Comparison of ENCODE assay signal across 1 cellular context in the genomic region with DNA sequence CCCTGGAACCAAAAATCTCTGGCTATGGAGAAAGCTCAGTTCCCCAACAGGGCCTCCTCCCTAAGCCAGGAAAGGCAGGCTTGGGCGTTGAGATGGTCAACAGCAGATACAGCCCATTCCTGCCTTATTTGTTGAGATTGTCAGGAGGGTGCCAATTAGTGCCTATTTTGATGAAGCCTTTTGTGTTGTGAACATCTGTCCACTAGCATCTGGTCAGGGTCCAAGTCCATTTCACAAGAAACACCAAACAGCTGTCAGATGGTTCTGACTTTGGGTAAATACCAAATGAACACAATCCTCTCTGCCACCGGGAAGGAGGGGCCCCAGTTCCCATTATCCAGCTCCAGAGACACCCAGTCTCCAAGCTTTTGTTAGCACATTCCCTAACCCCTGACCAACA.
TF ChIP-seq lines count a peak whose summit lies in the region.

No MANE protein-coding gene starts in this region.

TF ChIP-seq in GM23338, 12 proteins besides CTCF, POLR2A, EP300 and RAD21 (continued from another document):
- TF ChIP-seq, protein P1, sequence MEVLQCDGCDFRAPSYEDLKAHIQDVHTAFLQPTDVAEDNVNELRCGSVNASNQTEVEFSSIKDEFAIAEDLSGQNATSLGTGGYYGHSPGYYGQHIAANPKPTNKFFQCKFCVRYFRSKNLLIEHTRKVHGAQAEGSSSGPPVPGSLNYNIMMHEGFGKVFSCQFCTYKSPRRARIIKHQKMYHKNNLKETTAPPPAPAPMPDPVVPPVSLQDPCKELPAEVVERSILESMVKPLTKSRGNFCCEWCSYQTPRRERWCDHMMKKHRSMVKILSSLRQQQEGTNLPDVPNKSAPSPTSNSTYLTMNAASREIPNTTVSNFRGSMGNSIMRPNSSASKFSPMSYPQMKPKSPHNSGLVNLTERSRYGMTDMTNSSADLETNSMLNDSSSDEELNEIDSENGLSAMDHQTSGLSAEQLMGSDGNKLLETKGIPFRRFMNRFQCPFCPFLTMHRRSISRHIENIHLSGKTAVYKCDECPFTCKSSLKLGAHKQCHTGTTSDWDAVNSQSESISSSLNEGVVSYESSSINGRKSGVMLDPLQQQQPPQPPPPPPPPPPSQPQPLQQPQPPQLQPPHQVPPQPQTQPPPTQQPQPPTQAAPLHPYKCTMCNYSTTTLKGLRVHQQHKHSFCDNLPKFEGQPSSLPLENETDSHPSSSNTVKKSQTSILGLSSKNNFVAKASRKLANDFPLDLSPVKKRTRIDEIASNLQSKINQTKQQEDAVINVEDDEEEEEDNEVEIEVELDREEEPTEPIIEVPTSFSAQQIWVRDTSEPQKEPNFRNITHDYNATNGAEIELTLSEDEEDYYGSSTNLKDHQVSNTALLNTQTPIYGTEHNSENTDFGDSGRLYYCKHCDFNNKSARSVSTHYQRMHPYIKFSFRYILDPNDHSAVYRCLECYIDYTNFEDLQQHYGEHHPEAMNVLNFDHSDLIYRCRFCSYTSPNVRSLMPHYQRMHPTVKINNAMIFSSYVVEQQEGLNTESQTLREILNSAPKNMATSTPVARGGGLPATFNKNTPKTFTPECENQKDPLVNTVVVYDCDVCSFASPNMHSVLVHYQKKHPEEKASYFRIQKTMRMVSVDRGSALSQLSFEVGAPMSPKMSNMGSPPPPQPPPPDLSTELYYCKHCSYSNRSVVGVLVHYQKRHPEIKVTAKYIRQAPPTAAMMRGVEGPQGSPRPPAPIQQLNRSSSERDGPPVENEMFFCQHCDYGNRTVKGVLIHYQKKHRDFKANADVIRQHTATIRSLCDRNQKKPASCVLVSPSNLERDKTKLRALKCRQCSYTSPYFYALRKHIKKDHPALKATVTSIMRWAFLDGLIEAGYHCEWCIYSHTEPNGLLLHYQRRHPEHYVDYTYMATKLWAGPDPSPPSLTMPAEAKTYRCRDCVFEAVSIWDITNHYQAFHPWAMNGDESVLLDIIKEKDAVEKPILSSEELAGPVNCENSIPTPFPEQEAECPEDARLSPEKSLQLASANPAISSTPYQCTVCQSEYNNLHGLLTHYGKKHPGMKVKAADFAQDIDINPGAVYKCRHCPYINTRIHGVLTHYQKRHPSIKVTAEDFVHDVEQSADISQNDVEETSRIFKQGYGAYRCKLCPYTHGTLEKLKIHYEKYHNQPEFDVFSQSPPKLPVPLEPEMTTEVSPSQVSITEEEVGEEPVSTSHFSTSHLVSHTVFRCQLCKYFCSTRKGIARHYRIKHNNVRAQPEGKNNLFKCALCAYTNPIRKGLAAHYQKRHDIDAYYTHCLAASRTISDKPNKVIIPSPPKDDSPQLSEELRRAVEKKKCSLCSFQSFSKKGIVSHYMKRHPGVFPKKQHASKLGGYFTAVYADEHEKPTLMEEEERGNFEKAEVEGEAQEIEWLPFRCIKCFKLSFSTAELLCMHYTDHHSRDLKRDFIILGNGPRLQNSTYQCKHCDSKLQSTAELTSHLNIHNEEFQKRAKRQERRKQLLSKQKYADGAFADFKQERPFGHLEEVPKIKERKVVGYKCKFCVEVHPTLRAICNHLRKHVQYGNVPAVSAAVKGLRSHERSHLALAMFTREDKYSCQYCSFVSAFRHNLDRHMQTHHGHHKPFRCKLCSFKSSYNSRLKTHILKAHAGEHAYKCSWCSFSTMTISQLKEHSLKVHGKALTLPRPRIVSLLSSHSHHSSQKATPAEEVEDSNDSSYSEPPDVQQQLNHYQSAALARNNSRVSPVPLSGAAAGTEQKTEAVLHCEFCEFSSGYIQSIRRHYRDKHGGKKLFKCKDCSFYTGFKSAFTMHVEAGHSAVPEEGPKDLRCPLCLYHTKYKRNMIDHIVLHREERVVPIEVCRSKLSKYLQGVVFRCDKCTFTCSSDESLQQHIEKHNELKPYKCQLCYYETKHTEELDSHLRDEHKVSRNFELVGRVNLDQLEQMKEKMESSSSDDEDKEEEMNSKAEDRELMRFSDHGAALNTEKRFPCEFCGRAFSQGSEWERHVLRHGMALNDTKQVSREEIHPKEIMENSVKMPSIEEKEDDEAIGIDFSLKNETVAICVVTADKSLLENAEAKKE (CRISPR knock-in tag; IDR thresholded peaks at IDR 0.05): no peak
- TF ChIP-seq ZNF114 (CRISPR knock-in tag; IDR thresholded peaks at IDR 0.05) (no peak), EZH2phosphoT487 (IDR thresholded peaks at IDR 0.05; ENCODE audit: unreplicated experiment) (no peak), ZNF331 (CRISPR knock-in tag; IDR thresholded peaks at IDR 0.05; ENCODE audit: low read depth) (no peak), REST (IDR thresholded peaks at IDR 0.05; ENCODE audit: unreplicated experiment) (no peak), JUNB (IDR thresholded peaks at IDR 0.05; ENCODE audit: unreplicated experiment) (no peak), CREB1 (CRISPR knock-in tag; IDR thresholded peaks at IDR 0.05; ENCODE audit: low read depth) (no peak), NANOG (IDR thresholded peaks at IDR 0.05; ENCODE audit: borderline replicate concordance) (no peak)
